ENCODE assay signal across 24 cellular contexts in the genomic region with DNA sequence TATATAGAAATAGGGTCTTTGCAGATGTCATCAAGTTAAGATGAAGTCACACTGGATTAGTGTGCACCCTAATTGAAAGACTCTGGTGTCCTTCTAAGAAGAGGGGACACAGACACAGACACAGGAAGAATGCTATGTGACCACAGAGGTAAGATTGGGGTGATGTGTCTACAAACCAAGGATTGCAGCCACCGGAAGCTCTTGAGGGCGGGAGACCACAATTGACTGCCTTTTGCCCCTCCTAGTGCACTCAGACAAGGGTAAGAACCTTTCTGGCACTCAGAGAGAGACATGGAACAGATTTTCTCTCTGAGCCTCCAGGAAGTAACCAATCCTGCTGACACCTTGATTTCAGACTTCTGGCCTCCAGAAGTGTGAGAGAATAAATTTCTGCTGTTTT.
"Had no signal": no experiment of that assay in that cellular context is flagged by ENCODE, and none has a peak within 500 bp of the region (broad histone marks: within the 10 kb centered on the region; RNA-seq: fewer than 3 reads in every experiment).

No MANE protein-coding gene starts in this region.

- H3K36me3 ChIP-seq: esophagus squamous epithelium, gastrocnemius medialis, heart right ventricle, left lung, lower lobe of right lung had no signal

- H3K27ac ChIP-seq: epithelial cell of prostate, esophagus squamous epithelium, gastrocnemius medialis, heart right ventricle, left lung, lower lobe of right lung had no signal

- H3K27ac Mint-ChIP-seq: dendritic cell treated with granulocyte-macrophage colony-stimulating factor and Interleukin-4, amounts not matched to agents 40 ng/mL and 50 ng/mL, for 4 days; effector memory CD8-positive, alpha-beta T cell; endodermal cell; mesothelial cell of epicardium; naive B cell; naive thymus-derived CD8-positive, alpha-beta T cell had no signal

- H3K27me3 ChIP-seq: gastrocnemius medialis, heart right ventricle, left lung had no signal

- DNase-seq: cortex of kidney; effector CD8-positive, alpha-beta T cell; effector memory CD8-positive, alpha-beta T cell; endodermal cell; erythroblast; esophagus squamous epithelium; foreskin fibroblast; foreskin melanocyte; gastrocnemius medialis; glutamatergic neuron; head of caudate nucleus; heart right ventricle; hippocampal formation; left cardiac atrium; left lung; left ventricle myocardium superior; lower lobe of right lung; mesenchymal stem cell; mucosa of descending colon; naive B cell; naive thymus-derived CD8-positive, alpha-beta T cell had no signal

- H3K9me3 ChIP-seq: esophagus squamous epithelium, gastrocnemius medialis, heart right ventricle, left lung, lower lobe of right lung, mucosa of descending colon had no signal

- H3K36me3 Mint-ChIP-seq: mesothelial cell of epicardium, naive B cell had no signal

- H3K4me3 Mint-ChIP-seq: dendritic cell treated with granulocyte-macrophage colony-stimulating factor and Interleukin-4, amounts not matched to agents 40 ng/mL and 50 ng/mL, for 4 days; effector memory CD8-positive, alpha-beta T cell; endodermal cell; mesothelial cell of epicardium; naive B cell; naive thymus-derived CD8-positive, alpha-beta T cell had no signal

- H3K4me1 Mint-ChIP-seq: mesothelial cell of epicardium had no signal

- H3K9me3 Mint-ChIP-seq: dendritic cell treated with granulocyte-macrophage colony-stimulating factor and Interleukin-4, amounts not matched to agents 40 ng/mL and 50 ng/mL, for 4 days; effector memory CD8-positive, alpha-beta T cell; endodermal cell; mesothelial cell of epicardium had no signal

- H3K4me1 ChIP-seq: esophagus squamous epithelium, gastrocnemius medialis, left lung, lower lobe of right lung had no signal

- H3K4me3 ChIP-seq: esophagus squamous epithelium, gastrocnemius medialis, heart right ventricle, left lung, lower lobe of right lung, mucosa of descending colon had no signal
